Comparison of ENCODE assay signal across 1 cellular context in genomic region chr18:12883003-12883683, GRCh38.
TF ChIP-seq lines count a peak whose summit lies in the region.

No MANE protein-coding gene starts in this region.

TF ChIP-seq in HepG2, 621 proteins besides CTCF, POLR2A, EP300 and RAD21 (continued from another document and continues in another):
- TF ChIP-seq ZBTB49 (CRISPR knock-in tag; IDR thresholded peaks at IDR 0.05; ENCODE audit: borderline replicate concordance) (no peak), CREB3 (CRISPR knock-in tag; IDR thresholded peaks at IDR 0.05) (no peak), HOXA3 (CRISPR knock-in tag; IDR thresholded peaks at IDR 0.05) (no peak), ZBTB42 (CRISPR knock-in tag; IDR thresholded peaks at IDR 0.05) (no peak), ISL2 (CRISPR knock-in tag; IDR thresholded peaks at IDR 0.05) (no peak), BRD4 (CRISPR knock-in tag; IDR thresholded peaks at IDR 0.05) (0 out of 2 replicates have a peak, but pooled peaks have one; percentile 5), THRA (CRISPR knock-in tag; IDR thresholded peaks at IDR 0.05; ENCODE audit: borderline replicate concordance) (no peak), ZNF652 (CRISPR knock-in tag; IDR thresholded peaks at IDR 0.05; ENCODE audit: borderline replicate concordance, low read depth) (no peak), ZNF512 (CRISPR knock-in tag; IDR thresholded peaks at IDR 0.05) (no peak), ZFYVE20 (CRISPR knock-in tag; IDR thresholded peaks at IDR 0.05; ENCODE audit: borderline replicate concordance, low read depth) (no peak), DDIT3 (CRISPR knock-in tag; IDR thresholded peaks at IDR 0.05) (no peak), ZNF562 (CRISPR knock-in tag; IDR thresholded peaks at IDR 0.05; ENCODE audit: borderline replicate concordance) (no peak), ZNF570 (CRISPR knock-in tag; IDR thresholded peaks at IDR 0.05; ENCODE audit: borderline replicate concordance) (no peak), ZNF317 (CRISPR knock-in tag; IDR thresholded peaks at IDR 0.05) (no peak), ZNF12 (CRISPR knock-in tag; IDR thresholded peaks at IDR 0.05) (no peak), HOXA5 (CRISPR knock-in tag; IDR thresholded peaks at IDR 0.05) (0 out of 2 replicates have a peak, but pooled peaks have one; percentile 5), ARNT (IDR thresholded peaks at IDR 0.05) (no peak), ZNF703 (CRISPR knock-in tag; IDR thresholded peaks at IDR 0.05; ENCODE audit: borderline replicate concordance) (no peak), PTBP1 (IDR thresholded peaks at IDR 0.05; ENCODE audit: low read depth, low read length, poor library complexity, severe bottlenecking) (no peak), MYC (CRISPR knock-in tag; IDR thresholded peaks at IDR 0.05; ENCODE audit: borderline replicate concordance) (no peak), FOXA1 (IDR thresholded peaks at IDR 0.05) (no peak), FOXA1 (CRISPR knock-in tag; IDR thresholded peaks at IDR 0.05) (no peak), BHLHE40 (IDR thresholded peaks at IDR 0.05; ENCODE audit: low read length) (no peak), ZNF18 (CRISPR knock-in tag; IDR thresholded peaks at IDR 0.05; ENCODE audit: insufficient replicate concordance) (no peak), ZNF124 (CRISPR knock-in tag; IDR thresholded peaks at IDR 0.05) (no peak), ZNF776 (CRISPR knock-in tag; IDR thresholded peaks at IDR 0.05) (no peak), ZNF282 (IDR thresholded peaks at IDR 0.05; ENCODE audit: partially characterized antibody) (no peak), NBN (conservative IDR thresholded peaks at IDR 0.05) (no peak), GTF2F1 (IDR thresholded peaks at IDR 0.05; ENCODE audit: low read length) (no peak), ATAD3A (CRISPR knock-in tag; IDR thresholded peaks at IDR 0.05) (no peak), TAF15 (IDR thresholded peaks at IDR 0.05; ENCODE audit: low read depth, low read length, poor library complexity, severe bottlenecking) (no peak), USF2 (IDR thresholded peaks at IDR 0.05; ENCODE audit: low read depth, low read length) (no peak), USF2 (CRISPR knock-in tag; IDR thresholded peaks at IDR 0.05; ENCODE audit: borderline replicate concordance) (no peak), ZBTB20 (CRISPR knock-in tag; IDR thresholded peaks at IDR 0.05; ENCODE audit: borderline replicate concordance, low read depth) (no peak), HOXA7 (CRISPR knock-in tag; IDR thresholded peaks at IDR 0.05) (no peak), KAT8 (CRISPR knock-in tag; IDR thresholded peaks at IDR 0.05) (no peak), NR3C1 (CRISPR knock-in tag; IDR thresholded peaks at IDR 0.05) (no peak), ZNF589 (CRISPR knock-in tag; conservative IDR thresholded peaks at IDR 0.05) (no peak), THAP7 (CRISPR knock-in tag; IDR thresholded peaks at IDR 0.05) (no peak), SMAD3 (CRISPR knock-in tag; IDR thresholded peaks at IDR 0.05) (no peak), CHD4 (IDR thresholded peaks at IDR 0.05; ENCODE audit: borderline replicate concordance, low read length) (no peak), AGO1 (IDR thresholded peaks at IDR 0.05; ENCODE audit: low read depth, low read length, poor library complexity, severe bottlenecking) (peak; percentile 34)
- TF ChIP-seq, protein P1, sequence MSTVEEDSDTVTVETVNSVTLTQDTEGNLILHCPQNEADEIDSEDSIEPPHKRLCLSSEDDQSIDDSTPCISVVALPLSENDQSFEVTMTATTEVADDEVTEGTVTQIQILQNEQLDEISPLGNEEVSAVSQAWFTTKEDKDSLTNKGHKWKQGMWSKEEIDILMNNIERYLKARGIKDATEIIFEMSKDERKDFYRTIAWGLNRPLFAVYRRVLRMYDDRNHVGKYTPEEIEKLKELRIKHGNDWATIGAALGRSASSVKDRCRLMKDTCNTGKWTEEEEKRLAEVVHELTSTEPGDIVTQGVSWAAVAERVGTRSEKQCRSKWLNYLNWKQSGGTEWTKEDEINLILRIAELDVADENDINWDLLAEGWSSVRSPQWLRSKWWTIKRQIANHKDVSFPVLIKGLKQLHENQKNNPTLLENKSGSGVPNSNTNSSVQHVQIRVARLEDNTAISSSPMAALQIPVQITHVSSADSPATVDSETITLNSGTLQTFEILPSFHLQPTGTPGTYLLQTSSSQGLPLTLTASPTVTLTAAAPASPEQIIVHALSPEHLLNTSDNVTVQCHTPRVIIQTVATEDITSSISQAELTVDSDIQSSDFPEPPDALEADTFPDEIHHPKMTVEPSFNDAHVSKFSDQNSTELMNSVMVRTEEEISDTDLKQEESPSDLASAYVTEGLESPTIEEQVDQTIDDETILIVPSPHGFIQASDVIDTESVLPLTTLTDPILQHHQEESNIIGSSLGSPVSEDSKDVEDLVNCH (CRISPR knock-in tag; IDR thresholded peaks at IDR 0.05), result no peak
- TF ChIP-seq, protein P2, sequence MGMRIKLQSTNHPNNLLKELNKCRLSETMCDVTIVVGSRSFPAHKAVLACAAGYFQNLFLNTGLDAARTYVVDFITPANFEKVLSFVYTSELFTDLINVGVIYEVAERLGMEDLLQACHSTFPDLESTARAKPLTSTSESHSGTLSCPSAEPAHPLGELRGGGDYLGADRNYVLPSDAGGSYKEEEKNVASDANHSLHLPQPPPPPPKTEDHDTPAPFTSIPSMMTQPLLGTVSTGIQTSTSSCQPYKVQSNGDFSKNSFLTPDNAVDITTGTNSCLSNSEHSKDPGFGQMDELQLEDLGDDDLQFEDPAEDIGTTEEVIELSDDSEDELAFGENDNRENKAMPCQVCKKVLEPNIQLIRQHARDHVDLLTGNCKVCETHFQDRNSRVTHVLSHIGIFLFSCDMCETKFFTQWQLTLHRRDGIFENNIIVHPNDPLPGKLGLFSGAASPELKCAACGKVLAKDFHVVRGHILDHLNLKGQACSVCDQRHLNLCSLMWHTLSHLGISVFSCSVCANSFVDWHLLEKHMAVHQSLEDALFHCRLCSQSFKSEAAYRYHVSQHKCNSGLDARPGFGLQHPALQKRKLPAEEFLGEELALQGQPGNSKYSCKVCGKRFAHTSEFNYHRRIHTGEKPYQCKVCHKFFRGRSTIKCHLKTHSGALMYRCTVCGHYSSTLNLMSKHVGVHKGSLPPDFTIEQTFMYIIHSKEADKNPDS (CRISPR knock-in tag; IDR thresholded peaks at IDR 0.05), result no peak
- TF ChIP-seq, protein P3, sequence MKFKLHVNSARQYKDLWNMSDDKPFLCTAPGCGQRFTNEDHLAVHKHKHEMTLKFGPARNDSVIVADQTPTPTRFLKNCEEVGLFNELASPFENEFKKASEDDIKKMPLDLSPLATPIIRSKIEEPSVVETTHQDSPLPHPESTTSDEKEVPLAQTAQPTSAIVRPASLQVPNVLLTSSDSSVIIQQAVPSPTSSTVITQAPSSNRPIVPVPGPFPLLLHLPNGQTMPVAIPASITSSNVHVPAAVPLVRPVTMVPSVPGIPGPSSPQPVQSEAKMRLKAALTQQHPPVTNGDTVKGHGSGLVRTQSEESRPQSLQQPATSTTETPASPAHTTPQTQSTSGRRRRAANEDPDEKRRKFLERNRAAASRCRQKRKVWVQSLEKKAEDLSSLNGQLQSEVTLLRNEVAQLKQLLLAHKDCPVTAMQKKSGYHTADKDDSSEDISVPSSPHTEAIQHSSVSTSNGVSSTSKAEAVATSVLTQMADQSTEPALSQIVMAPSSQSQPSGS (CRISPR knock-in tag; IDR thresholded peaks at IDR 0.05), result no peak
- TF ChIP-seq, protein P4, sequence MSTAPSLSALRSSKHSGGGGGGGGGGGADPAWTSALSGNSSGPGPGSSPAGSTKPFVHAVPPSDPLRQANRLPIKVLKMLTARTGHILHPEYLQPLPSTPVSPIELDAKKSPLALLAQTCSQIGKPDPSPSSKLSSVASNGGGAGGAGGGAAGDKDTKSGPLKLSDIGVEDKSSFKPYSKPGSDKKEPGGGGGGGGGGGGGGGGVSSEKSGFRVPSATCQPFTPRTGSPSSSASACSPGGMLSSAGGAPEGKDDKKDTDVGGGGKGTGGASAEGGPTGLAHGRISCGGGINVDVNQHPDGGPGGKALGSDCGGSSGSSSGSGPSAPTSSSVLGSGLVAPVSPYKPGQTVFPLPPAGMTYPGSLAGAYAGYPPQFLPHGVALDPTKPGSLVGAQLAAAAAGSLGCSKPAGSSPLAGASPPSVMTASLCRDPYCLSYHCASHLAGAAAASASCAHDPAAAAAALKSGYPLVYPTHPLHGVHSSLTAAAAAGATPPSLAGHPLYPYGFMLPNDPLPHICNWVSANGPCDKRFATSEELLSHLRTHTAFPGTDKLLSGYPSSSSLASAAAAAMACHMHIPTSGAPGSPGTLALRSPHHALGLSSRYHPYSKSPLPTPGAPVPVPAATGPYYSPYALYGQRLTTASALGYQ (CRISPR knock-in tag; IDR thresholded peaks at IDR 0.05), result no peak
